1 cellular context compared by ENCODE assay signal in the genomic region with DNA sequence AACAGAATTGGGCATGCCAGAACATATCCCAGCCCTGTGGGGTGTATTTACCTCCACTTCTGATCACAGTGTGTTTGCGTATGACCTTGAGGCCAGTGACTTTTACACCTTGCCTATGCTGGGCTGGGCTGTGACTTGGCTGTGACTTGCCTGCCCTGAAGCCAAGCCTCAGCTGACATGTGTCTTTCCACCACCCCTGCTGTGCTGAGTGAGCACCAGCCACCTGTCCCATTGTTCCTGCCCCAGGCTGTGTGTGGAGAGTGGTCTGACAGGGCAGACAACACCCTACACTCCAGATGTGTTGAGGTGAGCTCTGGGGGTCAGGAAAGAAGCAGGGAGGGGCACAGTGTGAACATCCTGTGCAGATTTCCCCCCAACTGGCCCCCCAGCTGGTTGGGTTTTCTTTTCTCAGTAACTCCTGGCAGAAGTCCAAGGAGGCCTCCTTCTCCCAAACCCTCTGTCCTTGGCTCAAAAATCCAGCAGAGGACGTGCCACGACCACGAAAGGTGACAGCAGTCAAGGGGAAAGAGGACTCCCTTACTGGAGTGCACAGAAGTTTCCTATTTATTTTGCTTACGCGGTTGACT.
TF ChIP-seq lines count a peak whose summit lies in the region.

No MANE protein-coding gene starts in this region.

TF ChIP-seq in HepG2, 621 proteins besides CTCF, POLR2A, EP300 and RAD21 (continued from another document):
- TF ChIP-seq, protein P1, sequence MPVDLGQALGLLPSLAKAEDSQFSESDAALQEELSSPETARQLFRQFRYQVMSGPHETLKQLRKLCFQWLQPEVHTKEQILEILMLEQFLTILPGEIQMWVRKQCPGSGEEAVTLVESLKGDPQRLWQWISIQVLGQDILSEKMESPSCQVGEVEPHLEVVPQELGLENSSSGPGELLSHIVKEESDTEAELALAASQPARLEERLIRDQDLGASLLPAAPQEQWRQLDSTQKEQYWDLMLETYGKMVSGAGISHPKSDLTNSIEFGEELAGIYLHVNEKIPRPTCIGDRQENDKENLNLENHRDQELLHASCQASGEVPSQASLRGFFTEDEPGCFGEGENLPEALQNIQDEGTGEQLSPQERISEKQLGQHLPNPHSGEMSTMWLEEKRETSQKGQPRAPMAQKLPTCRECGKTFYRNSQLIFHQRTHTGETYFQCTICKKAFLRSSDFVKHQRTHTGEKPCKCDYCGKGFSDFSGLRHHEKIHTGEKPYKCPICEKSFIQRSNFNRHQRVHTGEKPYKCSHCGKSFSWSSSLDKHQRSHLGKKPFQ (CRISPR knock-in tag; IDR thresholded peaks at IDR 0.05; ENCODE audit: insufficient replicate concordance): no peak
- peak; percentile 45; the same call in 1 of the 2 replicates for TF ChIP-seq REL (CRISPR knock-in tag; conservative IDR thresholded peaks at IDR 0.05)
- TF ChIP-seq SP2 (CRISPR knock-in tag; IDR thresholded peaks at IDR 0.05): no peak
- TF ChIP-seq KLF16 (CRISPR knock-in tag; IDR thresholded peaks at IDR 0.05): no peak
- TF ChIP-seq HES4 (CRISPR knock-in tag; IDR thresholded peaks at IDR 0.05; ENCODE audit: borderline replicate concordance): 0 out of 2 replicates have a peak, but pooled peaks have one; percentile 66
- TF ChIP-seq HNRNPK (IDR thresholded peaks at IDR 0.05; ENCODE audit: low read depth, low read length, poor library complexity, severe bottlenecking): no peak
- no peak for TF ChIP-seq HHEX (CRISPR knock-in tag; IDR thresholded peaks at IDR 0.05)
- no peak for TF ChIP-seq MLLT10 (CRISPR knock-in tag; IDR thresholded peaks at IDR 0.05)
- TF ChIP-seq, protein P2, sequence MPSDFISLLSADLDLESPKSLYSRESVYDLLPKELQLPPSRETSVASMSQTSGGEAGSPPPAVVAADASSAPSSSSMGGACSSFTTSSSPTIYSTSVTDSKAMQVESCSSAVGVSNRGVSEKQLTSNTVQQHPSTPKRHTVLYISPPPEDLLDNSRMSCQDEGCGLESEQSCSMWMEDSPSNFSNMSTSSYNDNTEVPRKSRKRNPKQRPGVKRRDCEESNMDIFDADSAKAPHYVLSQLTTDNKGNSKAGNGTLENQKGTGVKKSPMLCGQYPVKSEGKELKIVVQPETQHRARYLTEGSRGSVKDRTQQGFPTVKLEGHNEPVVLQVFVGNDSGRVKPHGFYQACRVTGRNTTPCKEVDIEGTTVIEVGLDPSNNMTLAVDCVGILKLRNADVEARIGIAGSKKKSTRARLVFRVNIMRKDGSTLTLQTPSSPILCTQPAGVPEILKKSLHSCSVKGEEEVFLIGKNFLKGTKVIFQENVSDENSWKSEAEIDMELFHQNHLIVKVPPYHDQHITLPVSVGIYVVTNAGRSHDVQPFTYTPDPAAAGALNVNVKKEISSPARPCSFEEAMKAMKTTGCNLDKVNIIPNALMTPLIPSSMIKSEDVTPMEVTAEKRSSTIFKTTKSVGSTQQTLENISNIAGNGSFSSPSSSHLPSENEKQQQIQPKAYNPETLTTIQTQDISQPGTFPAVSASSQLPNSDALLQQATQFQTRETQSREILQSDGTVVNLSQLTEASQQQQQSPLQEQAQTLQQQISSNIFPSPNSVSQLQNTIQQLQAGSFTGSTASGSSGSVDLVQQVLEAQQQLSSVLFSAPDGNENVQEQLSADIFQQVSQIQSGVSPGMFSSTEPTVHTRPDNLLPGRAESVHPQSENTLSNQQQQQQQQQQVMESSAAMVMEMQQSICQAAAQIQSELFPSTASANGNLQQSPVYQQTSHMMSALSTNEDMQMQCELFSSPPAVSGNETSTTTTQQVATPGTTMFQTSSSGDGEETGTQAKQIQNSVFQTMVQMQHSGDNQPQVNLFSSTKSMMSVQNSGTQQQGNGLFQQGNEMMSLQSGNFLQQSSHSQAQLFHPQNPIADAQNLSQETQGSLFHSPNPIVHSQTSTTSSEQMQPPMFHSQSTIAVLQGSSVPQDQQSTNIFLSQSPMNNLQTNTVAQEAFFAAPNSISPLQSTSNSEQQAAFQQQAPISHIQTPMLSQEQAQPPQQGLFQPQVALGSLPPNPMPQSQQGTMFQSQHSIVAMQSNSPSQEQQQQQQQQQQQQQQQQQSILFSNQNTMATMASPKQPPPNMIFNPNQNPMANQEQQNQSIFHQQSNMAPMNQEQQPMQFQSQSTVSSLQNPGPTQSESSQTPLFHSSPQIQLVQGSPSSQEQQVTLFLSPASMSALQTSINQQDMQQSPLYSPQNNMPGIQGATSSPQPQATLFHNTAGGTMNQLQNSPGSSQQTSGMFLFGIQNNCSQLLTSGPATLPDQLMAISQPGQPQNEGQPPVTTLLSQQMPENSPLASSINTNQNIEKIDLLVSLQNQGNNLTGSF (CRISPR knock-in tag; IDR thresholded peaks at IDR 0.05): no peak
- no peak for TF ChIP-seq SP5 (CRISPR knock-in tag; IDR thresholded peaks at IDR 0.05; ENCODE audit: borderline replicate concordance, low read depth)
- TF ChIP-seq ZFP36L1 (CRISPR knock-in tag; IDR thresholded peaks at IDR 0.05): no peak
- no peak for TF ChIP-seq SOX6 (IDR thresholded peaks at IDR 0.05)
- peak; percentile 25; the same call in 1 of the 2 replicates for TF ChIP-seq SOX6 (CRISPR knock-in tag; IDR thresholded peaks at IDR 0.05)
- TF ChIP-seq, protein P3, sequence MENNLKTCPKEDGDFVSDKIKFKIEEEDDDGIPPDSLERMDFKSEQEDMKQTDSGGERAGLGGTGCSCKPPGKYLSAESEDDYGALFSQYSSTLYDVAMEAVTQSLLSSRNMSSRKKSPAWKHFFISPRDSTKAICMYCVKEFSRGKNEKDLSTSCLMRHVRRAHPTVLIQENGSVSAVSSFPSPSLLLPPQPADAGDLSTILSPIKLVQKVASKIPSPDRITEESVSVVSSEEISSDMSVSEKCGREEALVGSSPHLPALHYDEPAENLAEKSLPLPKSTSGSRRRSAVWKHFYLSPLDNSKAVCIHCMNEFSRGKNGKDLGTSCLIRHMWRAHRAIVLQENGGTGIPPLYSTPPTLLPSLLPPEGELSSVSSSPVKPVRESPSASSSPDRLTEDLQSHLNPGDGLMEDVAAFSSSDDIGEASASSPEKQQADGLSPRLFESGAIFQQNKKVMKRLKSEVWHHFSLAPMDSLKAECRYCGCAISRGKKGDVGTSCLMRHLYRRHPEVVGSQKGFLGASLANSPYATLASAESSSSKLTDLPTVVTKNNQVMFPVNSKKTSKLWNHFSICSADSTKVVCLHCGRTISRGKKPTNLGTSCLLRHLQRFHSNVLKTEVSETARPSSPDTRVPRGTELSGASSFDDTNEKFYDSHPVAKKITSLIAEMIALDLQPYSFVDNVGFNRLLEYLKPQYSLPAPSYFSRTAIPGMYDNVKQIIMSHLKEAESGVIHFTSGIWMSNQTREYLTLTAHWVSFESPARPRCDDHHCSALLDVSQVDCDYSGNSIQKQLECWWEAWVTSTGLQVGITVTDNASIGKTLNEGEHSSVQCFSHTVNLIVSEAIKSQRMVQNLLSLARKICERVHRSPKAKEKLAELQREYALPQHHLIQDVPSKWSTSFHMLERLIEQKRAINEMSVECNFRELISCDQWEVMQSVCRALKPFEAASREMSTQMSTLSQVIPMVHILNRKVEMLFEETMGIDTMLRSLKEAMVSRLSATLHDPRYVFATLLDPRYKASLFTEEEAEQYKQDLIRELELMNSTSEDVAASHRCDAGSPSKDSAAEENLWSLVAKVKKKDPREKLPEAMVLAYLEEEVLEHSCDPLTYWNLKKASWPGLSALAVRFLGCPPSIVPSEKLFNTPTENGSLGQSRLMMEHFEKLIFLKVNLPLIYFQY (CRISPR knock-in tag; IDR thresholded peaks at IDR 0.05; ENCODE audit: borderline replicate concordance): no peak
TF ChIP-seq in HepG2: peak in this region for 56.
